ENCODE assay signal across 9 cellular contexts in genomic region chr22:36358533-36359171, GRCh38. TPM values are rescaled to one million over a fixed set of nuclear protein-coding genes. Genes with fewer than 3 reads are reported as not detected.
DNase-seq lines count a peak whose midpoint lies in the region; ATAC-seq, FAIRE-seq and TF ChIP-seq lines count a peak whose summit lies in the region.
"Had no signal": no experiment of that assay in that cellular context is flagged by ENCODE, and none has a peak within 500 bp of the region (broad histone marks: within the 10 kb centered on the region; RNA-seq: fewer than 3 reads in every experiment).

No MANE protein-coding gene starts in this region.

- H3K4me3 ChIP-seq in astrocyte (ENCODE audit: insufficient read depth, low read depth, low read length) (no peak overlapping the region), lower lobe of right lung (no peak overlapping the region)

- peaks cover 94% of the 10 kb centered on the region for H3K4me1 Mint-ChIP-seq in activated CD8-positive, alpha-beta memory T cell treated with anti-CD3 and anti-CD28 coated beads, Interleukin-2, amount 10 ng/mL, durations not matched to agents 7 days and 5 days
- peaks cover 88% of the 10 kb centered on the region for H3K4me1 Mint-ChIP-seq in astrocyte (ENCODE audit: low read depth, unreplicated experiment)
- peaks cover 62% of the 10 kb centered on the region for H3K4me1 Mint-ChIP-seq in type B pancreatic cell (ENCODE audit: unreplicated experiment)

- no peak overlapping the region for H2AFZ ChIP-seq in astrocyte (ENCODE audit: low read depth, low read length)

- no peak for FAIRE-seq in astrocyte (lab: Jason Lieb, UNC)

- CTCF ChIA-PET in activated CD8-positive, alpha-beta memory T cell treated with anti-CD3 and anti-CD28 coated beads, Interleukin-2, amount 10 ng/mL, durations not matched to agents 7 days and 5 days (lab: Charles Lee), result interaction anchor here (1.2 to 2.7 kb wide), 7 partner anchors 8 to 72 kb away, joined by 3 to 7 read pairs (median 5); no protein-coding TSS in a partner anchor

- H3K27me3 ChIP-seq in astrocyte (ENCODE audit: insufficient read depth, low read length) (no peaks in the 10 kb centered on the region), lower lobe of right lung (ENCODE audit: low read depth) (no peaks in the 10 kb centered on the region)
- H3K27me3 ChIP-seq: BE2C had no signal

- DNase-seq in activated CD8-positive, alpha-beta memory T cell treated with anti-CD3 and anti-CD28 coated beads, Interleukin-2, amount 10 ng/mL, durations not matched to agents 7 days and 5 days, result no peak
- no peak for DNase-seq in activated CD8-positive, alpha-beta memory T cell treated with anti-CD3 and anti-CD28 coated beads for 24 hours
- DNase-seq in astrocyte (ENCODE audit: low read depth) (no peak), lower lobe of right lung (no peak), type B pancreatic cell (ENCODE audit: extremely low spot score, unreplicated experiment) (no peak), NCI-H2081 treated with DMSO at 0.1 percent for 48 hours (lab: John Stamatoyannopoulos, UW) (no peak)
- DNase-seq: BE2C had no signal

- peaks cover 48% of the 10 kb centered on the region for H3K36me3 Mint-ChIP-seq in activated CD8-positive, alpha-beta memory T cell treated with anti-CD3 and anti-CD28 coated beads, Interleukin-2, amount 10 ng/mL, durations not matched to agents 7 days and 5 days
- H3K36me3 Mint-ChIP-seq in astrocyte (ENCODE audit: low read depth, unreplicated experiment) (peaks cover 25% of the 10 kb centered on the region), type B pancreatic cell (peaks cover 13% of the 10 kb centered on the region)

- peaks cover 93% of the 10 kb centered on the region for H3K4me1 ChIP-seq in astrocyte (ENCODE audit: insufficient read depth, low read length)
- peaks cover 97% of the 10 kb centered on the region for H3K4me1 ChIP-seq in lower lobe of right lung
- H3K4me1 ChIP-seq: BE2C had no signal

- H3K4me2 ChIP-seq in astrocyte (ENCODE audit: low read length), result peak overlapping the region; percentile 75

- H3K27ac Mint-ChIP-seq in activated CD8-positive, alpha-beta memory T cell treated with anti-CD3 and anti-CD28 coated beads, Interleukin-2, amount 10 ng/mL, durations not matched to agents 7 days and 5 days, result peak overlapping the region; percentile 80
- H3K27ac Mint-ChIP-seq in astrocyte (ENCODE audit: unreplicated experiment) (peak overlapping the region; percentile 91), type B pancreatic cell (peak overlapping the region; percentile 74)

- intact Hi-C loops in lower lobe of right lung (cut with DNase I), result no loop called here

- H3K27me3 Mint-ChIP-seq in activated CD8-positive, alpha-beta memory T cell treated with anti-CD3 and anti-CD28 coated beads, Interleukin-2, amount 10 ng/mL, durations not matched to agents 7 days and 5 days, result no peaks in the 10 kb centered on the region
- H3K27me3 Mint-ChIP-seq in astrocyte (ENCODE audit: low read depth, unreplicated experiment) (no peaks in the 10 kb centered on the region), type B pancreatic cell (no peaks in the 10 kb centered on the region)

- peak overlapping the region; percentile 67 for H3K27ac ChIP-seq in astrocyte (ENCODE audit: low read depth, low read length)
- H3K27ac ChIP-seq in lower lobe of right lung, result peak overlapping the region; percentile 56

- TF ChIP-seq CTCF in astrocyte (IDR thresholded peaks at IDR 0.05; ENCODE audit: insufficient read depth, low read depth, low read length) (no peak), lower lobe of right lung (IDR thresholded peaks at IDR 0.05) (no peak), type B pancreatic cell (conservative IDR thresholded peaks at IDR 0.05) (no peak)

- no peaks in the 10 kb centered on the region for H3K9me3 Mint-ChIP-seq in activated CD8-positive, alpha-beta memory T cell treated with anti-CD3 and anti-CD28 coated beads, Interleukin-2, amount 10 ng/mL, durations not matched to agents 7 days and 5 days (ENCODE audit: low read depth)
- no peaks in the 10 kb centered on the region for H3K9me3 Mint-ChIP-seq in astrocyte (ENCODE audit: unreplicated experiment)
- H3K9me3 Mint-ChIP-seq in type B pancreatic cell, result no peaks in the 10 kb centered on the region

- peaks cover 24% of the 10 kb centered on the region for H3K36me3 ChIP-seq in astrocyte (ENCODE audit: insufficient read depth, low read length)
- H3K36me3 ChIP-seq in lower lobe of right lung, result peaks cover 4% of the 10 kb centered on the region
- H3K36me3 ChIP-seq: BE2C had no signal

- H3K79me2 ChIP-seq in astrocyte (ENCODE audit: insufficient read depth, low read length), result peaks cover 99% of the 10 kb centered on the region

- H3K4me3 Mint-ChIP-seq in activated CD8-positive, alpha-beta memory T cell treated with anti-CD3 and anti-CD28 coated beads, Interleukin-2, amount 10 ng/mL, durations not matched to agents 7 days and 5 days, result peak overlapping the region; percentile 3
- peak overlapping the region; percentile 69 for H3K4me3 Mint-ChIP-seq in astrocyte (ENCODE audit: unreplicated experiment)
- H3K4me3 Mint-ChIP-seq in type B pancreatic cell, result peak overlapping the region; percentile 3

- H3K9ac ChIP-seq in astrocyte (ENCODE audit: low read length), result peak overlapping the region; percentile 37

- H3K9me3 ChIP-seq in astrocyte (ENCODE audit: insufficient read depth, low read depth, low read length) (no peaks in the 10 kb centered on the region), lower lobe of right lung (no peaks in the 10 kb centered on the region)
- H3K9me3 ChIP-seq: BE2C had no signal

- ATAC-seq in activated CD8-positive, alpha-beta memory T cell treated with anti-CD3 and anti-CD28 coated beads, Interleukin-2, amount 10 ng/mL, durations not matched to agents 7 days and 5 days, result no peak
- peak in 1 of 2 donors; percentile 31 for ATAC-seq in lower lobe of right lung
- ATAC-seq in GM18907 (IDR thresholded peaks at IDR 0.05; ENCODE audit: unreplicated experiment), result no peak
- no peak for ATAC-seq in GM19035 (IDR thresholded peaks at IDR 0.05; ENCODE audit: unreplicated experiment)

- peaks cover 99% of the 10 kb centered on the region for H4K20me1 ChIP-seq in astrocyte (ENCODE audit: insufficient read depth, low read length)

RNA-seq across cellular contexts. Expression of gene MYH9, which starts 29.1 kb away (rescaled TPM):
- 100 to 1,000 TPM; 695 to 913 TPM for total RNA-seq in activated CD8-positive, alpha-beta memory T cell treated with anti-CD3 and anti-CD28 coated beads, Interleukin-2, amount 10 ng/mL, durations not matched to agents 7 days and 5 days
- total RNA-seq in astrocyte (2,278 and 2,469 TPM in 2 replicates), lower lobe of right lung (659 TPM), type B pancreatic cell (ENCODE audit: low replicate concordance) (277 and 364 TPM in 2 replicates)

Comparison
In these comparisons a context has a peak if more than half of its experiments do, and no peak if none do; other contexts are left out.
1. H3K4me3 Mint-ChIP-seq: peak in every context shown above with its lines; median percentile 69 in astrocyte; 3 in activated CD8-positive, alpha-beta memory T cell treated with anti-CD3 and anti-CD28 coated beads, Interleukin-2, amount 10 ng/mL, durations not matched to agents 7 days and 5 days; 3 in type B pancreatic cell.